8 cellular contexts compared by ENCODE assay signal in the genomic region with DNA sequence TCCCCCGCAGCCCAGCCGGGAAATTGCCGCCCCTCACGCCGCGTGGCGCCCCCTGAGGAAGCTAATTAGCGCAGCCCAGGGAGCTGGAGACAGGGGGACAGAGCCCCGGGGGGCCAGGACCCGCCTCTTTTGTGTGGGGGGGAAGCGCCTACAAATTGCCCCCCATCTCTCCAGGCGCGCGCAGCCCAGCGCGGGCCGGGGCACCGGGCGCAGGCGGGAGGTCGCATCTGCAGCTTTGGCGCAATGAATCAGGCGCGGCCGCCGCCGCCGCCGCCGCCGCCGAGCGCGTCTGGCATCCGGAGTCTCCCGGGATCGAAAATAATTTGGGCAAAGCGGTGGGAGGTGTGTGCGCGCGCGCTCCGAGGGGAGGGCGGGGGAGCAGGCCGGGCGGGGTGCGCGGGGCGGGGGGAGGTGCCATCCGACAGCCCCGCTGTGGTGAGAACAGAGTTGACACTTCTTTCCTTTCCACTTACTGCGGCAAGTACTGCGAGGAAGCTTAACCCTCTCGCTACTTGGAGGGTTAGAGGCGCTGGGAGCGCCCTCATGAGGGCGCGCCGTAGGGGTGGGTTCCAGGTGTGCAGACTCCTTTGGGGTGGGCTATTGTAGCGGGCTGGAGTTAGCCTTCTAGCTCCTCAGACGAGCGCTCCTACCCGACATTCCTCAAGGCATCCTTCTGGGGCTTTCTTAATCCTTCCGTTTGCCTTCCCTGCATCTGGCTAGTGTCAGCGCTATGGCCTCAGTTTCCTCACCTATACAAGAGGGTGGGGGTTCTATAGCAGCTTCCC.
DNase-seq lines count a peak whose midpoint lies in the region; ATAC-seq and TF ChIP-seq lines count a peak whose summit lies in the region.

No MANE protein-coding gene starts in this region.

- H3K4me1 ChIP-seq in breast epithelium, result peaks cover 0 to 12% of the 10 kb centered on the region in 2 donors

- peak overlapping the region; percentile 6 to 38 for H3K27ac ChIP-seq in breast epithelium

- DNase-seq in DMS79 treated with DMSO at 0.1 percent for 48 hours (lab: John Stamatoyannopoulos, UW), result peak; percentile 17
- no peak for DNase-seq in DMS79 (lab: John Stamatoyannopoulos, UW)
- DNase-seq in MG63, result peak; percentile 79
- DNase-seq in T1000 (lab: John Stamatoyannopoulos, UW), result peak; percentile 22
- DNase-seq in breast epithelium (ENCODE audit: low spot score in 2 of 2), result no peak
- peak; percentile 34 for DNase-seq in iris pigment epithelial cell (ENCODE audit: low read depth)
- DNase-seq in stimulated activated CD4-positive, alpha-beta T cell treated with anti-CD3 and anti-CD28 coated beads, Interleukin-1b, Interleukin-23, amount 100 ng/mL, for 24 hours (ENCODE audit: low read depth in 4 of 4, low spot score in 1 of 4), result peak in 3 of 4 experiments; percentile 29 to 35 (median 32)

- TF ChIP-seq POLR2A in breast epithelium (IDR thresholded peaks at IDR 0.05), result no peak

- H3K9me3 ChIP-seq in MG63, result no peaks in the 10 kb centered on the region; the same call in 1 of the 2 replicates
- no peaks in the 10 kb centered on the region for H3K9me3 ChIP-seq in breast epithelium

- H3K27me3 ChIP-seq in MG63 (no peaks in the 10 kb centered on the region), breast epithelium (no peaks in the 10 kb centered on the region)

- no peak for ATAC-seq in HG03521 (IDR thresholded peaks at IDR 0.05; ENCODE audit: unreplicated experiment)

- intact Hi-C loops in breast epithelium (cut with DNase I; ENCODE audit: low total_unique reads), result no loop called here

- peak overlapping the region; percentile 49 for H3K4me3 ChIP-seq in MG63
- H3K4me3 ChIP-seq in breast epithelium, result peak overlapping the region; percentile 43 to 81 (median 59)

- no peaks in the 10 kb centered on the region; the same call in 1 of the 2 replicates for H3K36me3 ChIP-seq in MG63
- H3K36me3 ChIP-seq in breast epithelium, result no peaks in the 10 kb centered on the region

- no peak for TF ChIP-seq CTCF in breast epithelium (IDR thresholded peaks at IDR 0.05)

Comparison
In these comparisons a context has a peak if more than half of its experiments do, and no peak if none do; other contexts are left out.
1. DNase-seq: peak in DMS79 treated with DMSO at 0.1 percent for 48 hours (single experiment), MG63 (single experiment), T1000 (single experiment), iris pigment epithelial cell (single experiment) and stimulated activated CD4-positive, alpha-beta T cell treated with anti-CD3 and anti-CD28 coated beads, Interleukin-1b, Interleukin-23, amount 100 ng/mL, for 24 hours (3 of 4); none in DMS79 (single experiment) and breast epithelium (0 of 2).